21 cellular contexts compared by ENCODE assay signal in genomic region chr7:151241755-151242096, GRCh38. TPM values are rescaled to one million over a fixed set of nuclear protein-coding genes. Genes with fewer than 3 reads are reported as not detected.
DNase-seq lines count a peak whose midpoint lies in the region; ATAC-seq and TF ChIP-seq lines count a peak whose summit lies in the region.
"Had no signal": no experiment of that assay in that cellular context is flagged by ENCODE, and none has a peak within 500 bp of the region (broad histone marks: within the 10 kb centered on the region; RNA-seq: fewer than 3 reads in every experiment).

No MANE protein-coding gene starts in this region.

- H3K27ac ChIP-seq in C4-2B (peak overlapping the region; percentile 29), spleen (no peak overlapping the region), left lung (no peak overlapping the region)

- H3K36me3 ChIP-seq in spleen, result peaks cover 0 to 56% (median 33%) of the 10 kb centered on the region in 6 donors
- peaks cover 0 to 58% of the 10 kb centered on the region in 2 donors for H3K36me3 ChIP-seq in left lung

- H3K27me3 Mint-ChIP-seq in activated T-cell treated with anti-CD3 and anti-CD28 coated beads, Interleukin-2, amount 50 U/mL, for 72 hours (ENCODE audit: low read depth), result peaks cover 10% of the 10 kb centered on the region
- no peaks in the 10 kb centered on the region for H3K27me3 Mint-ChIP-seq in chondrocyte (ENCODE audit: low read depth)

- no peak for ATAC-seq in activated T-cell treated with anti-CD3 and anti-CD28 coated beads, Interleukin-2, amount 50 U/mL, for 72 hours (replicated peaks in 1 of 2)
- ATAC-seq in left lung, result no peak
- ATAC-seq: CD8-positive, alpha-beta T cell; GM12878; HCT116 had no signal

- H3K27me3 ChIP-seq in spleen (replicated peaks in 1 of 7), result peaks cover 0 to 32% (median 10%) of the 10 kb centered on the region in 7 donors
- peaks cover 15 to 29% of the 10 kb centered on the region in 2 donors for H3K27me3 ChIP-seq in left lung

- H3K4me3 ChIP-seq in spleen (no peak overlapping the region), left lung (no peak overlapping the region)
- H3K4me3 ChIP-seq: GM12878, GM23248 had no signal

- no peak for TF ChIP-seq CTCF in C4-2B (conservative IDR thresholded peaks at IDR 0.05)
- TF ChIP-seq CTCF in chondrocyte (IDR thresholded peaks at IDR 0.05), result no peak
- TF ChIP-seq CTCF in spleen (IDR thresholded peaks at IDR 0.05 in 8 of 11, conservative IDR thresholded peaks at IDR 0.05 in 3 of 11), result no peak
- no peak for TF ChIP-seq CTCF in left lung (IDR thresholded peaks at IDR 0.05)

- DNase-seq in activated T-cell treated with anti-CD3 and anti-CD28 coated beads, Interleukin-2, amount 50 U/mL, for 72 hours, result no peak
- no peak for DNase-seq in activated T-cell treated with anti-CD3 and anti-CD28 coated beads for 4 hours
- peak; percentile 90 for DNase-seq in chondrocyte (ENCODE audit: low spot score)
- DNase-seq in spleen, result peak; percentile 71
- no peak for DNase-seq in left lung
- DNase-seq in OCI-M2 (lab: John Stamatoyannopoulos, UW; ENCODE audit: unreplicated experiment), result no peak
- DNase-seq: Calu3; CD8-positive, alpha-beta T cell; EL; GM23248; KG1; NCI-H1105 treated with DMSO at 0.1 percent for 48 hours; NCI-H1694; NCI-H510A; NCI-H748 treated with DMSO at 0.1 percent for 48 hours; SHP77 had no signal

- H3K4me1 ChIP-seq in spleen (peaks cover 27 to 53% (median 35%) of the 10 kb centered on the region in 6 donors), left lung (peaks cover 14 to 42% of the 10 kb centered on the region in 2 donors)

- H3K9me3 ChIP-seq in spleen (no peaks in the 10 kb centered on the region), left lung (no peaks in the 10 kb centered on the region)

- no peak for TF ChIP-seq POLR2A in spleen (IDR thresholded peaks at IDR 0.05)

- no peak overlapping the region for H3K4me3 Mint-ChIP-seq in activated T-cell treated with anti-CD3 and anti-CD28 coated beads, Interleukin-2, amount 50 U/mL, for 72 hours
- H3K4me3 Mint-ChIP-seq in chondrocyte (ENCODE audit: unreplicated experiment), result no peak overlapping the region
- H3K4me3 Mint-ChIP-seq: CD8-positive, alpha-beta T cell had no signal

- peaks cover 23% of the 10 kb centered on the region for H3K4me1 Mint-ChIP-seq in activated T-cell treated with anti-CD3 and anti-CD28 coated beads, Interleukin-2, amount 50 U/mL, for 72 hours (ENCODE audit: low read depth)
- peaks cover 33% of the 10 kb centered on the region for H3K4me1 Mint-ChIP-seq in chondrocyte (ENCODE audit: low read depth)

- WGBS in spleen, 5 donors, result 90 to 98% (median 92%) methylated on average over 9 of the region's 9 CpGs

- intact Hi-C loops in spleen (cut with DNase I; ENCODE audit: low total_unique reads), result loop anchor here (10.0 kb wide), 1 partner anchor 63 kb away; no protein-coding TSS in a partner anchor
- intact Hi-C loops in left lung (cut with DNase I), result loop anchor here in 1 of 2 donors (10.0 kb wide), 1 partner anchor 63 kb away; no protein-coding TSS in a partner anchor

- H3K9me3 Mint-ChIP-seq in activated T-cell treated with anti-CD3 and anti-CD28 coated beads, Interleukin-2, amount 50 U/mL, for 72 hours, result no peaks in the 10 kb centered on the region
- no peaks in the 10 kb centered on the region for H3K9me3 Mint-ChIP-seq in chondrocyte (ENCODE audit: low read depth)
- H3K9me3 Mint-ChIP-seq: CD8-positive, alpha-beta T cell had no signal

- peak overlapping the region; percentile 73 for H3K27ac Mint-ChIP-seq in activated T-cell treated with anti-CD3 and anti-CD28 coated beads, Interleukin-2, amount 50 U/mL, for 72 hours
- peak overlapping the region; percentile 87 for H3K27ac Mint-ChIP-seq in chondrocyte (ENCODE audit: unreplicated experiment)
- H3K27ac Mint-ChIP-seq: CD8-positive, alpha-beta T cell had no signal

- H3K36me3 Mint-ChIP-seq in activated T-cell treated with anti-CD3 and anti-CD28 coated beads, Interleukin-2, amount 50 U/mL, for 72 hours (ENCODE audit: insufficient read depth in 2 of 2), result no peaks in the 10 kb centered on the region
- peaks cover 24% of the 10 kb centered on the region for H3K36me3 Mint-ChIP-seq in chondrocyte (ENCODE audit: low read depth)

RNA-seq across cellular contexts. Expression of gene SMARCD3, which starts 6.8 kb away (rescaled TPM):
- total RNA-seq in activated T-cell treated with anti-CD3 and anti-CD28 coated beads, Interleukin-2, amount 50 U/mL, for 72 hours, result 1 to 10 TPM; 6.5 to 8.2 TPM
- total RNA-seq in chondrocyte (105 to 125 TPM (median 120 TPM) in 3 replicates), spleen (10 to 100 TPM; 12.0 to 40.2 (median 18.1) TPM), left lung (10 to 100 TPM; 45.5 to 49.4 TPM)
- 10 to 100 TPM in 2 of 3 donors, 1 to 10 TPM in 1; 8.8 to 16.2 (median 15.1) TPM for polyA plus RNA-seq in spleen

RNA-seq across cellular contexts. Expression of gene CHPF2, which starts 9.4 kb away (rescaled TPM):
- total RNA-seq in activated T-cell treated with anti-CD3 and anti-CD28 coated beads, Interleukin-2, amount 50 U/mL, for 72 hours, result 10 to 100 TPM; 30.3 to 42.1 TPM
- 98.3 to 135 TPM (median 101 TPM) in 3 replicates for total RNA-seq in chondrocyte
- total RNA-seq in spleen, result 10 to 100 TPM; 39.9 to 55.4 (median 47.6) TPM
- 10 to 100 TPM; 16.3 to 30.0 (median 27.8) TPM for polyA plus RNA-seq in spleen
- 10 to 100 TPM; 44.0 to 53.8 TPM for total RNA-seq in left lung

RNA-seq across cellular contexts. Expression of gene ABCF2, which starts 14.7 kb away (rescaled TPM):
- 10 to 100 TPM; 29.7 to 31.9 TPM for total RNA-seq in activated T-cell treated with anti-CD3 and anti-CD28 coated beads, Interleukin-2, amount 50 U/mL, for 72 hours
- total RNA-seq in chondrocyte, result 35.8 to 42.2 TPM (median 37.7 TPM) in 3 replicates
- total RNA-seq in spleen, result 10 to 100 TPM; 22.7 to 30.0 (median 29.8) TPM
- 10 to 100 TPM in 2 of 3 donors, 1 to 10 TPM in 1; 9.2 to 19.3 (median 12.9) TPM for polyA plus RNA-seq in spleen
- total RNA-seq in left lung, result 10 to 100 TPM; 27.1 to 40.6 TPM

RNA-seq across cellular contexts. Expression of gene H2BK1, which starts 31.4 kb away (rescaled TPM):
- total RNA-seq in activated T-cell treated with anti-CD3 and anti-CD28 coated beads, Interleukin-2, amount 50 U/mL, for 72 hours, result 1 to 10 TPM; 3.4 to 4.4 TPM
- not detected in 3 replicates for total RNA-seq in chondrocyte
- not detected for total RNA-seq in spleen
- under 1 TPM in 1 of 3 donors, not detected in 2; 0.24 TPM for polyA plus RNA-seq in spleen
- not detected for total RNA-seq in left lung
- total RNA-seq: Calu3, GM23248, OCI-LY7 had no signal
- polyA plus RNA-seq: BJ, GM12878, GM23248 had no signal

RNA-seq across cellular contexts. Expression of gene ASB10, which starts 54.7 kb away (rescaled TPM):
- not detected for total RNA-seq in activated T-cell treated with anti-CD3 and anti-CD28 coated beads, Interleukin-2, amount 50 U/mL, for 72 hours
- total RNA-seq in chondrocyte, result not detected in 3 replicates
- not detected for total RNA-seq in spleen
- polyA plus RNA-seq in spleen, result not detected
- total RNA-seq in left lung, result not detected
- total RNA-seq: Calu3; CD8-positive, alpha-beta T cell; GM12878; GM23248; OCI-LY7 had no signal
- polyA plus RNA-seq: BJ, GM12878, GM23248 had no signal

Comparison
In these comparisons a context has a peak if more than half of its experiments do, and no peak if none do; other contexts are left out.
1. DNase-seq: peak in chondrocyte (single experiment) and spleen (single experiment); none in activated T-cell treated with anti-CD3 and anti-CD28 coated beads, Interleukin-2, amount 50 U/mL, for 72 hours (0 of 2), activated T-cell treated with anti-CD3 and anti-CD28 coated beads for 4 hours (single experiment), left lung (0 of 2) and OCI-M2 (single experiment).